In genomic region chr17:77125432-77125901, GRCh38 we compare ENCODE assay signal across 1 cellular context.
TF ChIP-seq lines count a peak whose summit lies in the region.

No MANE protein-coding gene starts in this region.

TF ChIP-seq in HepG2, 621 proteins besides CTCF, POLR2A, EP300 and RAD21 (continued from another document):
- TF ChIP-seq ZNF687 (CRISPR knock-in tag; IDR thresholded peaks at IDR 0.05) (0 out of 2 replicates have a peak, but pooled peaks have one; percentile 9), ZNF441 (CRISPR knock-in tag; IDR thresholded peaks at IDR 0.05; ENCODE audit: borderline replicate concordance) (no peak)
TF ChIP-seq in HepG2: peak in this region for 1.
